Comparison of ENCODE assay signal across 1 cellular context in genomic region chr6:157763129-157763893, GRCh38.
TF ChIP-seq lines count a peak whose summit lies in the region.

No MANE protein-coding gene starts in this region.

TF ChIP-seq in HepG2, 621 proteins besides CTCF, POLR2A, EP300 and RAD21 (continued from another document):
- TF ChIP-seq ARID4A (CRISPR knock-in tag; IDR thresholded peaks at IDR 0.05; ENCODE audit: borderline replicate concordance) (peak; percentile 48; the same call in 1 of the 2 replicates), GPN1 (CRISPR knock-in tag; IDR thresholded peaks at IDR 0.05; ENCODE audit: borderline replicate concordance) (no peak), NFRKB (IDR thresholded peaks at IDR 0.05) (no peak), SMAD1 (CRISPR knock-in tag; IDR thresholded peaks at IDR 0.05; ENCODE audit: borderline replicate concordance, low read depth) (peak; percentile 29; the same call in 1 of the 2 replicates), THAP11 (CRISPR knock-in tag; IDR thresholded peaks at IDR 0.05) (peak; percentile 65), CREM (IDR thresholded peaks at IDR 0.05) (no peak), CREM (CRISPR knock-in tag; IDR thresholded peaks at IDR 0.05) (no peak), DR1 (CRISPR knock-in tag; IDR thresholded peaks at IDR 0.05) (no peak), KLF6 (CRISPR knock-in tag; IDR thresholded peaks at IDR 0.05) (peak; percentile 70; the same call in 1 of the 2 replicates), ZNF629 (CRISPR knock-in tag; conservative IDR thresholded peaks at IDR 0.05) (no peak), KLF16 (CRISPR knock-in tag; IDR thresholded peaks at IDR 0.05) (no peak; a peak in 1 of 4 replicates), FOXP1 (IDR thresholded peaks at IDR 0.05) (no peak), FOXP1 (CRISPR knock-in tag; IDR thresholded peaks at IDR 0.05) (peak; percentile 35; the same call in 1 of the 2 replicates), ZNF451 (CRISPR knock-in tag; IDR thresholded peaks at IDR 0.05) (peak; percentile 83), GABPA (IDR thresholded peaks at IDR 0.05; ENCODE audit: low read depth, low read length) (0 out of 2 replicates have a peak, but pooled peaks have one; percentile 29), GABPA (CRISPR knock-in tag; IDR thresholded peaks at IDR 0.05; ENCODE audit: low read depth) (peak; percentile 79), HDAC2 (CRISPR knock-in tag; IDR thresholded peaks at IDR 0.05) (peak; percentile 78; the same call in 1 of the 2 replicates), ZNF670 (CRISPR knock-in tag; IDR thresholded peaks at IDR 0.05; ENCODE audit: borderline replicate concordance) (no peak), CBX2 (IDR thresholded peaks at IDR 0.05; ENCODE audit: low read depth, low read length) (no peak), CBX2 (CRISPR knock-in tag; IDR thresholded peaks at IDR 0.05; ENCODE audit: low read depth) (0 out of 2 replicates have a peak, but pooled peaks have one; percentile 32), ZNF292 (CRISPR knock-in tag; IDR thresholded peaks at IDR 0.05; ENCODE audit: borderline replicate concordance, low read depth) (peak; percentile 59; the same call in 1 of the 2 replicates), SKI (IDR thresholded peaks at IDR 0.05; ENCODE audit: partially characterized antibody) (peak; percentile 30), ATF1 (CRISPR knock-in tag; IDR thresholded peaks at IDR 0.05) (no peak), ZZZ3 (CRISPR knock-in tag; IDR thresholded peaks at IDR 0.05; ENCODE audit: borderline replicate concordance) (no peak), ELF1 (CRISPR knock-in tag; IDR thresholded peaks at IDR 0.05) (peak; percentile 93), MIER3 (CRISPR knock-in tag; IDR thresholded peaks at IDR 0.05; ENCODE audit: borderline replicate concordance) (0 out of 2 replicates have a peak, but pooled peaks have one; percentile 19), SUZ12 (IDR thresholded peaks at IDR 0.05; ENCODE audit: low read depth, low read length) (no peak), ASH2L (IDR thresholded peaks at IDR 0.05; ENCODE audit: insufficient read length, low read depth, low read length) (peak; percentile 30), FOXO1 (CRISPR knock-in tag; IDR thresholded peaks at IDR 0.05) (peak; percentile 55; the same call in 1 of the 2 replicates), EED (CRISPR knock-in tag; IDR thresholded peaks at IDR 0.05) (no peak), NCOA5 (CRISPR knock-in tag; IDR thresholded peaks at IDR 0.05) (no peak), SOX13 (IDR thresholded peaks at IDR 0.05) (0 out of 2 replicates have a peak, but pooled peaks have one; percentile 41), SOX13 (CRISPR knock-in tag; conservative IDR thresholded peaks at IDR 0.05 in 1 of 2, IDR thresholded peaks at IDR 0.05 in 1 of 2) (peak in 1 of 2 experiments; percentile 54; a peak in 1 of 4 replicates), TAF1 (CRISPR knock-in tag; IDR thresholded peaks at IDR 0.05) (peak; percentile 37; the same call in 1 of the 2 replicates), HMG20A (CRISPR knock-in tag; IDR thresholded peaks at IDR 0.05; ENCODE audit: borderline replicate concordance) (peak; percentile 76; the same call in 1 of the 2 replicates), AHDC1 (CRISPR knock-in tag; IDR thresholded peaks at IDR 0.05; ENCODE audit: borderline replicate concordance) (peak; percentile 74), MEIS1 (CRISPR knock-in tag; IDR thresholded peaks at IDR 0.05; ENCODE audit: borderline replicate concordance) (0 out of 2 replicates have a peak, but pooled peaks have one; percentile 46), GABPB1 (CRISPR knock-in tag; IDR thresholded peaks at IDR 0.05) (peak; percentile 86), ZSCAN31 (CRISPR knock-in tag; IDR thresholded peaks at IDR 0.05; ENCODE audit: low read depth) (no peak), CBX5 (CRISPR knock-in tag; IDR thresholded peaks at IDR 0.05; ENCODE audit: borderline replicate concordance) (peak; percentile 37; the same call in 1 of the 2 replicates), ZBTB26 (CRISPR knock-in tag; IDR thresholded peaks at IDR 0.05; ENCODE audit: borderline replicate concordance) (peak; percentile 42; the same call in 1 of the 2 replicates), ZNF501 (CRISPR knock-in tag; IDR thresholded peaks at IDR 0.05) (peak; percentile 77; the same call in 1 of the 2 replicates), ZNF644 (CRISPR knock-in tag; IDR thresholded peaks at IDR 0.05; ENCODE audit: low read depth) (0 out of 2 replicates have a peak, but pooled peaks have one; percentile 11), SMC3 (IDR thresholded peaks at IDR 0.05; ENCODE audit: low read length) (no peak; the same call in 1 of the 2 replicates), RBM39 (IDR thresholded peaks at IDR 0.05; ENCODE audit: low read depth, low read length, poor library complexity, severe bottlenecking) (no peak), ZNF136 (CRISPR knock-in tag; IDR thresholded peaks at IDR 0.05; ENCODE audit: low read depth) (no peak)
- TF ChIP-seq, protein P1, sequence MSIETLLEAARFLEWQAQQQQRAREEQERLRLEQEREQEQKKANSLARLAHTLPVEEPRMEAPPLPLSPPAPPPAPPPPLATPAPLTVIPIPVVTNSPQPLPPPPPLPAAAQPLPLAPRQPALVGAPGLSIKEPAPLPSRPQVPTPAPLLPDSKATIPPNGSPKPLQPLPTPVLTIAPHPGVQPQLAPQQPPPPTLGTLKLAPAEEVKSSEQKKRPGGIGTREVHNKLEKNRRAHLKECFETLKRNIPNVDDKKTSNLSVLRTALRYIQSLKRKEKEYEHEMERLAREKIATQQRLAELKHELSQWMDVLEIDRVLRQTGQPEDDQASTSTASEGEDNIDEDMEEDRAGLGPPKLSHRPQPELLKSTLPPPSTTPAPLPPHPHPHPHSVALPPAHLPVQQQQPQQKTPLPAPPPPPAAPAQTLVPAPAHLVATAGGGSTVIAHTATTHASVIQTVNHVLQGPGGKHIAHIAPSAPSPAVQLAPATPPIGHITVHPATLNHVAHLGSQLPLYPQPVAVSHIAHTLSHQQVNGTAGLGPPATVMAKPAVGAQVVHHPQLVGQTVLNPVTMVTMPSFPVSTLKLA (IDR thresholded peaks at IDR 0.05), result peak; percentile 43; the same call in 1 of the 2 replicates
